ENCODE assay signal across 8 cellular contexts in genomic region chr2:203636896-203637818, GRCh38.
DNase-seq lines count a peak whose midpoint lies in the region; ATAC-seq lines count a peak whose summit lies in the region.

No MANE protein-coding gene starts in this region.

- no peaks in the 10 kb centered on the region for H3K9me3 ChIP-seq in GM23248 (ENCODE audit: low read depth)
- no peaks in the 10 kb centered on the region for H3K9me3 ChIP-seq in SK-N-MC (ENCODE audit: low read depth, low read length)

- DNase-seq in GM23248 = peak; percentile 81
- peak; percentile 79 for DNase-seq in SK-N-MC (ENCODE audit: low read depth, low spot score)
- DNase-seq in fibroblast of peridontal ligament (ENCODE audit: extremely low read depth) = peak; percentile 76
- DNase-seq in pons (ENCODE audit: low spot score) = peak; percentile 45
- no peak for DNase-seq in UCSD-AML1 (lab: John Stamatoyannopoulos, UW; ENCODE audit: unreplicated experiment)

- H2AFZ ChIP-seq in GM23248 = peak overlapping the region; percentile 59

- H3F3A ChIP-seq in GM23248 (ENCODE audit: insufficient read depth) = 0 out of 2 replicates have a peak, but pooled peaks cover 8% of the 10 kb centered on the region

- H3K27ac ChIP-seq in GM23248 = peak overlapping the region; percentile 19; the same call in 1 of the 2 replicates
- peak overlapping the region; percentile 89 for H3K27ac ChIP-seq in SK-N-MC

- H3K4me1 ChIP-seq in GM23248 (ENCODE audit: insufficient read depth) = peaks cover 12% of the 10 kb centered on the region

- H3K27me3 ChIP-seq in GM23248 (replicated peaks; ENCODE audit: insufficient read depth) = no peaks in the 10 kb centered on the region

- H3K9ac ChIP-seq in GM23248 (no peak overlapping the region), SK-N-MC (ENCODE audit: insufficient read length) (no peak overlapping the region)

- no peaks in the 10 kb centered on the region for H4K20me1 ChIP-seq in GM23248 (ENCODE audit: insufficient read depth)

- H3K4me3 ChIP-seq in GM23248 = peak overlapping the region; percentile 26; the same call in 1 of the 2 replicates
- peak overlapping the region; percentile 59 for H3K4me3 ChIP-seq in SK-N-MC

- WGBS in GM23248 (ENCODE audit: low coverage in 1 of 2, low lambda C conversion rate in 2 of 2, missing lambda C conversion rate in 2 of 2), 2 experiments = 67 to 68% methylated on average over 5 of the region's 5 CpGs

- H3K79me2 ChIP-seq in GM23248 (ENCODE audit: insufficient read depth) = no peaks in the 10 kb centered on the region

- ATAC-seq in GM21786 (IDR thresholded peaks at IDR 0.05; ENCODE audit: unreplicated experiment) = no peak
- no peak for ATAC-seq in GM18858 (IDR thresholded peaks at IDR 0.05; ENCODE audit: unreplicated experiment)
- ATAC-seq in HG02798 (IDR thresholded peaks at IDR 0.05; ENCODE audit: poor library complexity, unreplicated experiment) = no peak

- H3K9me2 ChIP-seq in GM23248 (ENCODE audit: insufficient read depth) = no peaks in the 10 kb centered on the region

- peak overlapping the region; percentile 7 for H3K4me2 ChIP-seq in GM23248 (ENCODE audit: unreplicated experiment)

- in situ Hi-C loops in GM23248 (cut with MboI) = no loop called here

- H3K36me3 ChIP-seq in GM23248 (ENCODE audit: low read depth) (no peaks in the 10 kb centered on the region), SK-N-MC (ENCODE audit: insufficient read depth, low read length) (no peaks in the 10 kb centered on the region)
